ENCODE assay signal across 24 cellular contexts in genomic region chr16:77897038-77897437, GRCh38.
DNase-seq lines count a peak whose midpoint lies in the region; ATAC-seq, FAIRE-seq and TF ChIP-seq lines count a peak whose summit lies in the region.
"Had no signal": no experiment of that assay in that cellular context is flagged by ENCODE, and none has a peak within 500 bp of the region (broad histone marks: within the 10 kb centered on the region; RNA-seq: fewer than 3 reads in every experiment).

No MANE protein-coding gene starts in this region.

- no peaks in the 10 kb centered on the region for H3K36me3 ChIP-seq in neuronal stem cell (replicated peaks in 1 of 2; ENCODE audit: control insufficient read depth in 2 of 2, insufficient read depth in 2 of 2, low read length in 2 of 2)
- H3K36me3 ChIP-seq: right lobe of liver, stomach had no signal

- no peak overlapping the region for H4K8ac ChIP-seq in neuronal stem cell (ENCODE audit: low read depth, low read length)

- no peak overlapping the region for H3K4ac ChIP-seq in neuronal stem cell (ENCODE audit: low read length)

- TF ChIP-seq CTCF in fibroblast of pulmonary artery (IDR thresholded peaks at IDR 0.05; ENCODE audit: low read length, missing control alignments) (no peak), osteocyte (IDR thresholded peaks at IDR 0.05) (no peak)

- H3K14ac ChIP-seq in neuronal stem cell (ENCODE audit: low read length): no peak overlapping the region

- H3K4me3 Mint-ChIP-seq in osteocyte (ENCODE audit: unreplicated experiment): no peak overlapping the region
- H3K4me3 Mint-ChIP-seq: activated naive CD8-positive, alpha-beta T cell treated with anti-CD3 and anti-CD28 coated beads, Interleukin-2, amount 10 ng/mL, durations not matched to agents 7 days and 5 days; neural crest cell; WTC11 had no signal

- H2BK15ac ChIP-seq in neuronal stem cell (ENCODE audit: low read length): no peak overlapping the region

- no peak overlapping the region for H2BK12ac ChIP-seq in neuronal stem cell (ENCODE audit: low read length)

- H3K36me3 Mint-ChIP-seq in osteocyte (ENCODE audit: unreplicated experiment): no peaks in the 10 kb centered on the region
- H3K36me3 Mint-ChIP-seq: activated naive CD8-positive, alpha-beta T cell treated with anti-CD3 and anti-CD28 coated beads, Interleukin-2, amount 10 ng/mL, durations not matched to agents 7 days and 5 days; WTC11 had no signal

- H3K9ac ChIP-seq in neuronal stem cell (ENCODE audit: low read depth, low read length, poor library complexity): no peak overlapping the region

- no peaks in the 10 kb centered on the region for H3K27me3 ChIP-seq in neuronal stem cell (ENCODE audit: control insufficient read depth in 3 of 3, insufficient read depth in 3 of 3, low read depth in 1 of 3, low read length in 3 of 3)
- H3K27me3 ChIP-seq: right lobe of liver, stomach had no signal

- no peak overlapping the region for H3K27ac Mint-ChIP-seq in osteocyte (ENCODE audit: unreplicated experiment)
- H3K27ac Mint-ChIP-seq: activated naive CD8-positive, alpha-beta T cell treated with anti-CD3 and anti-CD28 coated beads, Interleukin-2, amount 10 ng/mL, durations not matched to agents 7 days and 5 days; activated T-helper 2 cell treated with anti-CD3 and anti-CD28 coated beads, Interferon-gamma antibody, Interleukin-2, Interleukin-4, amounts not matched to agents 10 μg/mL and 5 μg/mL and 100 μg/mL, durations not matched to agents 14 hours and 24 hours and 36 hours had no signal

- H3K9me3 Mint-ChIP-seq in osteocyte (ENCODE audit: unreplicated experiment): peaks cover 7% of the 10 kb centered on the region
- H3K9me3 Mint-ChIP-seq: activated naive CD8-positive, alpha-beta T cell treated with anti-CD3 and anti-CD28 coated beads, Interleukin-2, amount 10 ng/mL, durations not matched to agents 7 days and 5 days; activated T-helper 2 cell treated with anti-CD3 and anti-CD28 coated beads, Interferon-gamma antibody, Interleukin-2, Interleukin-4, amounts not matched to agents 10 μg/mL and 5 μg/mL and 100 μg/mL, durations not matched to agents 14 hours and 24 hours and 36 hours; neural crest cell; WTC11 had no signal

- TF ChIP-seq POLR2A in GM12892 (IDR thresholded peaks at IDR 0.05; ENCODE audit: low read depth, low read length): no peak

- H3K4me1 ChIP-seq in neuronal stem cell (ENCODE audit: control insufficient read depth in 2 of 2, insufficient read depth in 1 of 2, low read depth in 1 of 2, low read length in 2 of 2): peaks cover 10 to 14% of the 10 kb centered on the region in 2 donors

- H4K91ac ChIP-seq in neuronal stem cell (ENCODE audit: low read depth, low read length, poor library complexity): no peak overlapping the region

- H3K4me2 ChIP-seq in neuronal stem cell (ENCODE audit: insufficient read depth, low read length, poor library complexity, severe bottlenecking): no peak overlapping the region

- no peak overlapping the region for H3K23ac ChIP-seq in neuronal stem cell (ENCODE audit: low read depth, low read length, poor library complexity)

- no peak overlapping the region for H3K18ac ChIP-seq in neuronal stem cell (ENCODE audit: low read length)

- H3K27ac ChIP-seq in neuronal stem cell (replicated peaks; ENCODE audit: low read length): no peak overlapping the region
- H3K27ac ChIP-seq: C4-2B, right lobe of liver had no signal

- no peaks in the 10 kb centered on the region for H3K27me3 Mint-ChIP-seq in osteocyte (ENCODE audit: unreplicated experiment)
- H3K27me3 Mint-ChIP-seq: activated naive CD8-positive, alpha-beta T cell treated with anti-CD3 and anti-CD28 coated beads, Interleukin-2, amount 10 ng/mL, durations not matched to agents 7 days and 5 days had no signal

- peak; percentile 43 for ATAC-seq in SK-N-SH treated with all-trans-retinoic acid at 6 μM for 48 hours
- ATAC-seq: Right ventricle myocardium inferior had no signal

- no peak overlapping the region for H2AK5ac ChIP-seq in neuronal stem cell (ENCODE audit: low read depth, low read length)

- H3K4me3 ChIP-seq in fibroblast of pulmonary artery (replicated peaks; ENCODE audit: low read depth, low read length) (no peak overlapping the region), neuronal stem cell (ENCODE audit: low read length in 2 of 2) (no peak overlapping the region)
- H3K4me3 ChIP-seq: right lobe of liver, stomach had no signal

- H2BK5ac ChIP-seq in neuronal stem cell (ENCODE audit: low read length): no peak overlapping the region

- H3K9me3 ChIP-seq in neuronal stem cell (replicated peaks in 1 of 2; ENCODE audit: control insufficient read depth in 2 of 2, insufficient read depth in 1 of 2, low read depth in 1 of 2, low read length in 2 of 2): no peaks in the 10 kb centered on the region
- H3K9me3 ChIP-seq: right lobe of liver, stomach had no signal

- H2BK120ac ChIP-seq in neuronal stem cell (ENCODE audit: low read depth, low read length): no peak overlapping the region

- no CpG with 5 or more reads among the region's 3 CpGs for WGBS in neuronal stem cell (ENCODE audit: extremely low coverage in 2 of 2, insufficient read length in 2 of 2, insufficient replicate concordance in 1 of 2), 2 donors

- DNase-seq in HTR-8/SVneo (ENCODE audit: insufficient read length, low spot score) (peak; percentile 11), fibroblast of pulmonary artery (ENCODE audit: low read depth) (peak; percentile 29), neuronal stem cell (ENCODE audit: low spot score) (no peak), osteocyte (ENCODE audit: extremely low spot score, unreplicated experiment) (no peak), GM12892 (ENCODE audit: insufficient read length) (no peak), HuH-7.5 (ENCODE audit: low spot score) (no peak)
- no peak for DNase-seq in stimulated activated naive CD4-positive, alpha-beta T cell treated with Interleukin-2 at 50 U/mL for 16 hours (lab: John Stamatoyannopoulos, UW)
- DNase-seq: activated CD4-positive, alpha-beta T cell treated with anti-CD3 and anti-CD28 coated beads, Interleukin-2, amount 50 U/mL, for 4 hours; activated CD8-positive, alpha-beta memory T cell treated with anti-CD3 and anti-CD28 coated beads, Interleukin-2, amount 50 U/mL, for 48 hours; activated naive CD8-positive, alpha-beta T cell treated with anti-CD3 and anti-CD28 coated beads, Interleukin-2, amount 10 ng/mL, durations not matched to agents 7 days and 5 days; Calu3; Karpas-422; NCI-H2029 treated with DMSO at 0.1 percent for 48 hours; right lobe of liver; stomach; T-helper 9 cell; trophoblast cell had no signal

- no peak for FAIRE-seq in HTR-8/SVneo (lab: Jason Lieb, UNC)
- no peak for FAIRE-seq in GM12892 (lab: Jason Lieb, UNC)
- FAIRE-seq: keratinocyte had no signal

- H3K79me1 ChIP-seq in neuronal stem cell (ENCODE audit: low read depth, low read length): no peaks in the 10 kb centered on the region

- H2AFZ ChIP-seq in neuronal stem cell (ENCODE audit: low read length): peak overlapping the region; percentile 48

- H3K4me1 Mint-ChIP-seq in osteocyte (ENCODE audit: unreplicated experiment): no peaks in the 10 kb centered on the region
- H3K4me1 Mint-ChIP-seq: activated naive CD8-positive, alpha-beta T cell treated with anti-CD3 and anti-CD28 coated beads, Interleukin-2, amount 10 ng/mL, durations not matched to agents 7 days and 5 days had no signal

TF ChIP-seq in SK-N-SH treated with all-trans-retinoic acid at 6 μM for 48 hours, 23 proteins besides CTCF, POLR2A, EP300 and RAD21:
- TF ChIP-seq CSRNP3 (CRISPR knock-in tag; IDR thresholded peaks at IDR 0.05) (no peak), ISL1 (CRISPR knock-in tag; IDR thresholded peaks at IDR 0.05) (peak; percentile 48)

Comparison
In these comparisons a context has a peak if more than half of its experiments do, and no peak if none do; other contexts are left out.
1. DNase-seq: peak in HTR-8/SVneo (single experiment) and fibroblast of pulmonary artery (single experiment); none in neuronal stem cell (single experiment), osteocyte (single experiment), stimulated activated naive CD4-positive, alpha-beta T cell treated with Interleukin-2 at 50 U/mL for 16 hours (single experiment), GM12892 (single experiment) and HuH-7.5 (single experiment).